ENCODE assay signal across 4 cellular contexts in genomic region chr2:19717446-19717845, GRCh38.
"Had no signal": no experiment of that assay in that cellular context is flagged by ENCODE, and none has a peak within 500 bp of the region (broad histone marks: within the 10 kb centered on the region; RNA-seq: fewer than 3 reads in every experiment).

No MANE protein-coding gene starts in this region.

- H2AFZ ChIP-seq: GM23338 had no signal

- H3K4me2 ChIP-seq: GM23338 had no signal

- ATAC-seq: GM23338 had no signal

- DNase-seq: H9, HCEC 1CT, KBM-7 had no signal

- H3K4me3 ChIP-seq: GM23338 had no signal
